In the genomic region with DNA sequence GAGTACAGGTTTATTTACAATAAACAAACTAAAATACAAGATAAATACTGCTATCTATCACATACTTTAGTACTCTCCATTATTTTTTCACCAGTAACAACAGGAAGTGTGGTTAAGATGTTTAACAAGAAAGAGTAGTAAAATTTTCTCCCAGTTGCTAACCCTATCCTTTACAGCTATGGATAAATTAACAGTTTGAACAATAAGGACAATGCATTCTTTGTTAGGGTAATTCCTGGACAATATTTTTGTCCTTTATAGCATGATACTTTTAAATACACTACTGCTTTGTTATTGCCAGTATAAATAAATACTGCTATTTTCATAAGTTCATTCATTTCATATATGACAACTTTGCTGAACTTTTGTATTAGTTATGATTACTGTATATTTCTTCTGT, we compare ENCODE assay signal across 35 cellular contexts.
"Had no signal": no experiment of that assay in that cellular context is flagged by ENCODE, and none has a peak within 500 bp of the region (broad histone marks: within the 10 kb centered on the region; RNA-seq: fewer than 3 reads in every experiment).

No MANE protein-coding gene starts in this region.

- H3K4me2 ChIP-seq: KMS-11 had no signal

- H3K4me3 ChIP-seq: MG63 had no signal

- H3K27ac ChIP-seq: KMS-11 had no signal

- H3K9me3 ChIP-seq: MG63 had no signal

- H3K27me3 ChIP-seq: MG63 had no signal

- H3K9ac ChIP-seq: KMS-11 had no signal

- H3K36me3 ChIP-seq: MG63 had no signal

- DNase-seq: Kasumi-1, MG63, MM.1S, MV-4-11, NCI-H1048, NCI-H1092, NCI-H1092 treated with DMSO at 0.1 percent for 48 hours, NCI-H1105, NCI-H1105 treated with DMSO at 0.1 percent for 48 hours, NCI-H1417, NCI-H1417 treated with DMSO at 0.1 percent for 48 hours, NCI-H1436, NCI-H1436 treated with DMSO at 0.1 percent for 48 hours, NCI-H146, NCI-H1694, NCI-H1694 treated with DMSO at 0.1 percent for 48 hours, NCI-H187, NCI-H187 treated with DMSO at 0.1 percent for 48 hours, NCI-H1930, NCI-H2029, NCI-H2029 treated with DMSO at 0.1 percent for 48 hours, NCI-H2081, NCI-H2081 treated with DMSO at 0.1 percent for 48 hours, NCI-H2107, NCI-H2171, NCI-H2171 treated with DMSO at 0.1 percent for 48 hours, NCI-H2227 treated with DMSO at 0.1 percent for 48 hours, NCI-H226, NCI-H345, NCI-H446, NCI-H446 treated with DMSO at 0.1 percent for 48 hours, NCI-H510A, NCI-H510A treated with DMSO at 0.1 percent for 48 hours, NCI-H524 had no signal
